In genomic region chr6:20640181-20640580, GRCh38 we compare ENCODE assay signal across 1 cellular context.
TF ChIP-seq lines count a peak whose summit lies in the region.

No MANE protein-coding gene starts in this region.

TF ChIP-seq in HepG2, 621 proteins besides CTCF, POLR2A, EP300 and RAD21 (continued from another document):
- TF ChIP-seq ZNF687 (CRISPR knock-in tag; IDR thresholded peaks at IDR 0.05) = no peak
- TF ChIP-seq ZNF552 (CRISPR knock-in tag; IDR thresholded peaks at IDR 0.05; ENCODE audit: borderline replicate concordance) = no peak
- no peak for TF ChIP-seq SNAPC5 (CRISPR knock-in tag; IDR thresholded peaks at IDR 0.05; ENCODE audit: borderline replicate concordance)
- TF ChIP-seq KMT2A (CRISPR knock-in tag; IDR thresholded peaks at IDR 0.05) = no peak
